ENCODE assay signal across 28 cellular contexts in the genomic region with DNA sequence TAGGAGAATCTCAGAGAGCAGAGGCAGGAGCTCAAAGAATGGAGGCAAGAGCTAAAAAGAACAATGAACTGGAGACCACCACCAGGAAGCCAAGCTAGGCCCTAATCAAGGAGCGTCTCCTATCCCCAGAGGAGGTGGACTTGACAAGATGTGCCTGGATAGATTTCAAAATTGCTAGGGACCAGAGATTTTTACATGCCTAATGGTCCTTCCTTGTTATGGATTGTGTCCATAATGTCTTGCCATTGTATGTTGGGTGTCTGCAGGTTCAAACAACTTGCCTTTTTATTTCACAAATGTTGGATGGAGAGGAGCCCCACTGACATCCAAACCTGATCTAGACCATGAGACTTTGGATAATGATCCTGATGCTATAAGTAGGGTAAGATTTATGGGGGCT.
"Had no signal": no experiment of that assay in that cellular context is flagged by ENCODE, and none has a peak within 500 bp of the region (broad histone marks: within the 10 kb centered on the region; RNA-seq: fewer than 3 reads in every experiment).

No MANE protein-coding gene starts in this region.

- H3K27me3 ChIP-seq: colonic mucosa, dorsolateral prefrontal cortex, esophagus muscularis mucosa, esophagus squamous epithelium, foreskin keratinocyte, gastrocnemius medialis, gastroesophageal sphincter, heart left ventricle, heart right ventricle had no signal

- H3K4me1 ChIP-seq: colonic mucosa, esophagus muscularis mucosa, gastrocnemius medialis, heart left ventricle had no signal

- ATAC-seq: effector memory CD8-positive, alpha-beta T cell; esophagus mucosa; foreskin keratinocyte; gastrocnemius medialis; gastroesophageal sphincter; heart left ventricle; heart right ventricle had no signal

- H3K9me3 ChIP-seq: colonic mucosa had no signal

- H3K27ac ChIP-seq: colonic mucosa, coronary artery, dorsolateral prefrontal cortex, epithelial cell of prostate, esophagus muscularis mucosa, esophagus squamous epithelium, foreskin keratinocyte, gastrocnemius medialis, gastroesophageal sphincter, heart left ventricle, heart right ventricle had no signal

- H3K36me3 ChIP-seq: colonic mucosa, esophagus muscularis mucosa, esophagus squamous epithelium, gastrocnemius medialis, gastroesophageal sphincter, heart left ventricle, heart right ventricle had no signal

- FAIRE-seq: colon, endometrium, endothelial cell of umbilical vein, frontal cortex had no signal

- DNase-seq: colonic mucosa; cortex of kidney; dermis blood vessel endothelial cell; dorsolateral prefrontal cortex; effector CD4-positive, alpha-beta T cell; effector CD8-positive, alpha-beta T cell; effector memory CD4-positive, alpha-beta T cell; effector memory CD8-positive, alpha-beta T cell; endodermal cell; erythroblast; esophagus squamous epithelium; foreskin fibroblast; foreskin keratinocyte; foreskin melanocyte; gastrocnemius medialis; glutamatergic neuron; head of caudate nucleus; heart left ventricle; heart right ventricle had no signal

- H3K4me3 ChIP-seq: colonic mucosa, coronary artery, dorsolateral prefrontal cortex, esophagus muscularis mucosa, esophagus squamous epithelium, gastrocnemius medialis, gastroesophageal sphincter, heart left ventricle, heart right ventricle had no signal
